In the genomic region with DNA sequence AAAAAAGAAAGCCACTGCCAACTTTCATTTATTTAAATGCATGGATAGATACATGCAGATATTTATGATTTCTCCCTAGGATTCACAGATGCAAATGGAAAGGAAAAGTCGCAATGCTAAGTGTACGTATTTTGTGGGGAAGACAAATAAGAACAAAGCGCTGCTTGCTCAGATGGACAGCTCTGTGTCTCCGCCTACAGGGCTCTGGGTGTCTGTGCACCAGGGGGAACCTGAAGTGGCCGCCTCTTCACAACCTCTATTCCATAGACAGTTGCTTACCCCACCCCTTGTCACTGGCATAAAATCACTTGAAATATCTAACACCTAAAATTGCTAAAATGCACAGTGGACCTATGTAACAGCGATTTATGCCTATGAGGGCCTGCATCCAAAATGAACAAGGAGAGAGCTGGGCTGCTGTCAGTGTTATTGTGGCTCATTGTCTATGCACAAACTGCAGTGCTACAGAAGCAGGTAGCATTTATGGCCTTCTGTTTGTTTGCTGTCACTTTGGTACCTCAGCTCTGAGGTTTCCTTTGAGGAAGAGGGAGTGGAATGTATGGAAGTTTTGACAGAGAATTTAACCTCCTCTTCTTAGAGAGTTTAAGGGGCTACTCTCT, we compare ENCODE assay signal across 8 cellular contexts. TPM values are rescaled to one million over a fixed set of nuclear protein-coding genes. Genes with fewer than 3 reads are reported as not detected.
DNase-seq lines count a peak whose midpoint lies in the region; ATAC-seq and TF ChIP-seq lines count a peak whose summit lies in the region.

No MANE protein-coding gene starts in this region.

- peak; percentile 69 for TF ChIP-seq CTCF in astrocyte of the spinal cord (IDR thresholded peaks at IDR 0.05; ENCODE audit: low read depth, low read length)

- DNase-seq in SKM-1 treated with dmso at 0.1 percent for 144 hours (lab: John Stamatoyannopoulos, UW; ENCODE audit: unreplicated experiment) (peak; percentile 28), SKM-1 (lab: John Stamatoyannopoulos, UW; ENCODE audit: unreplicated experiment) (no peak), T-helper 17 cell (peak; percentile 10 to 14 (median 13)), astrocyte of the spinal cord (ENCODE audit: low read depth, low spot score) (peak; percentile 17), islet precursor cell (peak; percentile 70), GM19240 (ENCODE audit: insufficient read length, low spot score) (no peak)
- peak; percentile 5 for DNase-seq in Jurkat, Clone E6-1 (ENCODE audit: low read depth, low spot score)
- peak; percentile 24 to 26 for DNase-seq in stimulated activated CD4-positive, alpha-beta T cell treated with anti-CD3 and anti-CD28 coated beads, Interleukin-4, amount 100 ng/mL, for 48 hours (ENCODE audit: low read depth in 2 of 2)

- H3K9me3 ChIP-seq in T-helper 17 cell (ENCODE audit: control insufficient read depth, low read length, poor library complexity, severe bottlenecking), result no peaks in the 10 kb centered on the region

- H3K4me1 Mint-ChIP-seq in T-helper 17 cell, result peaks cover 3% of the 10 kb centered on the region

- no peak overlapping the region for H3K27ac Mint-ChIP-seq in T-helper 17 cell

- peaks cover 6% of the 10 kb centered on the region for H3K27me3 Mint-ChIP-seq in T-helper 17 cell

- no peak overlapping the region for H3K4me3 ChIP-seq in Jurkat, Clone E6-1 (ENCODE audit: low read length)
- no peak overlapping the region for H3K4me3 ChIP-seq in astrocyte of the spinal cord (ENCODE audit: low read depth, low read length)

- no peaks in the 10 kb centered on the region for H3K36me3 Mint-ChIP-seq in T-helper 17 cell (ENCODE audit: low read depth)

- H3K4me3 Mint-ChIP-seq in T-helper 17 cell, result no peak overlapping the region

- in situ Hi-C loops in astrocyte of the spinal cord (cut with HindIII; ENCODE audit: low sequenced_read_pairs), result no loop called here

- peak; percentile 75 for ATAC-seq in T-helper 17 cell

RNA-seq across cellular contexts. Expression of a gene that starts 58.6 kb away (rescaled TPM):
- polyA plus RNA-seq in Jurkat, Clone E6-1 (2012; ENCODE audit: insufficient read depth, insufficient read length), result not detected
- total RNA-seq in T-helper 17 cell, result not detected

Comparison
In these comparisons a context has a peak if more than half of its experiments do, and no peak if none do; other contexts are left out.
1. DNase-seq: peak in SKM-1 treated with dmso at 0.1 percent for 144 hours (single experiment), Jurkat, Clone E6-1 (single experiment), T-helper 17 cell (3 of 3), astrocyte of the spinal cord (single experiment), islet precursor cell (single experiment) and stimulated activated CD4-positive, alpha-beta T cell treated with anti-CD3 and anti-CD28 coated beads, Interleukin-4, amount 100 ng/mL, for 48 hours (2 of 2); none in SKM-1 (single experiment) and GM19240 (single experiment).